17 cellular contexts compared by ENCODE assay signal in genomic region chr22:33658775-33659174, GRCh38.
A peak's percentile ranks its signal among the peaks of the same experiment; 100 is the strongest.
DNase-seq lines count a peak whose midpoint lies in the region; ATAC-seq and TF ChIP-seq lines count a peak whose summit lies in the region.
"Had no signal": no experiment of that assay in that cellular context is flagged by ENCODE, and none has a peak within 500 bp of the region (broad histone marks: within the 10 kb centered on the region; RNA-seq: fewer than 3 reads in every experiment).

No MANE protein-coding gene starts in this region.

- H2AFZ ChIP-seq in hepatocyte: no peak overlapping the region

- H3K9me3 ChIP-seq in hepatocyte (ENCODE audit: low read depth): no peaks in the 10 kb centered on the region

- H3K27me3 ChIP-seq in brain microvascular endothelial cell (replicated peaks) (no peaks in the 10 kb centered on the region), hepatocyte (no peaks in the 10 kb centered on the region), rectal smooth muscle tissue (ENCODE audit: control insufficient read depth, insufficient read depth, low read length) (no peaks in the 10 kb centered on the region)
- H3K27me3 ChIP-seq: cardiac muscle cell had no signal

- no peak overlapping the region for H3K9ac ChIP-seq in rectal smooth muscle tissue (ENCODE audit: low read length)

- H3K36me3 ChIP-seq in brain microvascular endothelial cell (replicated peaks): no peaks in the 10 kb centered on the region
- H3K36me3 ChIP-seq in hepatocyte (replicated peaks; ENCODE audit: insufficient read depth, low read depth): no peaks in the 10 kb centered on the region
- no peaks in the 10 kb centered on the region for H3K36me3 ChIP-seq in rectal smooth muscle tissue (ENCODE audit: control insufficient read depth, insufficient read depth, low read length)
- H3K36me3 ChIP-seq: cardiac muscle cell had no signal

- H3K4me1 ChIP-seq in hepatocyte (ENCODE audit: insufficient read depth) (peaks cover 10% of the 10 kb centered on the region), rectal smooth muscle tissue (ENCODE audit: control insufficient read depth, insufficient read depth, low read length) (peaks cover 6% of the 10 kb centered on the region)

- DNase-seq in AG09309 (ENCODE audit: low read depth): peak; percentile 8
- DNase-seq in brain microvascular endothelial cell: peak; percentile 2
- peak; percentile 39 for DNase-seq in hepatocyte (ENCODE audit: low spot score)
- no peak for DNase-seq in stimulated activated CD4-positive, alpha-beta T cell treated with anti-CD3 and anti-CD28 coated beads, Interleukin-15, amount 100 ng/mL, for 24 hours
- DNase-seq in GDM1 (lab: John Stamatoyannopoulos, UW): no peak
- DNase-seq: ACHN; activated CD8-positive, alpha-beta T cell treated with anti-CD3 and anti-CD28 coated beads for 36 hours; activated gamma-delta T cell treated with Interleukin-2 at 50 U/mL for 16 hours; DMS79 treated with DMSO at 0.1 percent for 48 hours; HCEC 1CT; MV-4-11; NCI-H524; T-helper 9 cell had no signal

- H3K4me3 ChIP-seq in AG09309 (ENCODE audit: control insufficient read depth, low read depth, low read length): no peak overlapping the region
- no peak overlapping the region for H3K4me3 ChIP-seq in brain microvascular endothelial cell (ENCODE audit: low read depth, low read length)
- H3K4me3 ChIP-seq in hepatocyte: no peak overlapping the region
- H3K4me3 ChIP-seq in rectal smooth muscle tissue (ENCODE audit: low read length): no peak overlapping the region
- H3K4me3 ChIP-seq: cardiac muscle cell had no signal

- H3K27ac ChIP-seq in brain microvascular endothelial cell (no peak overlapping the region), hepatocyte (peak overlapping the region; percentile 8), rectal smooth muscle tissue (ENCODE audit: low read depth, low read length) (peak overlapping the region; percentile 60)
- H3K27ac ChIP-seq: cardiac muscle cell had no signal

- no peak for ATAC-seq in GM21390 (IDR thresholded peaks at IDR 0.05; ENCODE audit: unreplicated experiment)
- no peak for ATAC-seq in SK-N-SH treated with all-trans-retinoic acid at 6 μM for 48 hours
- ATAC-seq: activated CD8-positive, alpha-beta T cell treated with anti-CD3 and anti-CD28 coated beads for 36 hours had no signal

- no peak for TF ChIP-seq CTCF in AG09309 (IDR thresholded peaks at IDR 0.05; ENCODE audit: control insufficient read depth, insufficient read depth, low read depth, low read length, missing control alignments)
- no peak for TF ChIP-seq CTCF in brain microvascular endothelial cell (IDR thresholded peaks at IDR 0.05; ENCODE audit: low read depth, low read length, missing control alignments)
- no peak for TF ChIP-seq CTCF in hepatocyte (IDR thresholded peaks at IDR 0.05; ENCODE audit: poor library complexity)

- H3K79me2 ChIP-seq in hepatocyte: peaks cover 3% of the 10 kb centered on the region

- H3K9me2 ChIP-seq in hepatocyte (replicated peaks; ENCODE audit: insufficient read depth): no peaks in the 10 kb centered on the region

- H4K20me1 ChIP-seq in hepatocyte (ENCODE audit: insufficient read depth, poor library complexity, severe bottlenecking): no peaks in the 10 kb centered on the region

- H3K4me2 ChIP-seq in hepatocyte: no peak overlapping the region

- in situ Hi-C loops in brain microvascular endothelial cell (cut with HindIII; ENCODE audit: low pct_ligation_motif_present, low sequenced_read_pairs): no loop called here

- WGBS in hepatocyte (ENCODE audit: low lambda C conversion rate, missing lambda C conversion rate): 80% methylated on average over 3 of the region's 3 CpGs

TF ChIP-seq in SK-N-SH treated with all-trans-retinoic acid at 6 μM for 48 hours, 23 proteins besides CTCF, POLR2A, EP300 and RAD21:
- TF ChIP-seq, protein P1, sequence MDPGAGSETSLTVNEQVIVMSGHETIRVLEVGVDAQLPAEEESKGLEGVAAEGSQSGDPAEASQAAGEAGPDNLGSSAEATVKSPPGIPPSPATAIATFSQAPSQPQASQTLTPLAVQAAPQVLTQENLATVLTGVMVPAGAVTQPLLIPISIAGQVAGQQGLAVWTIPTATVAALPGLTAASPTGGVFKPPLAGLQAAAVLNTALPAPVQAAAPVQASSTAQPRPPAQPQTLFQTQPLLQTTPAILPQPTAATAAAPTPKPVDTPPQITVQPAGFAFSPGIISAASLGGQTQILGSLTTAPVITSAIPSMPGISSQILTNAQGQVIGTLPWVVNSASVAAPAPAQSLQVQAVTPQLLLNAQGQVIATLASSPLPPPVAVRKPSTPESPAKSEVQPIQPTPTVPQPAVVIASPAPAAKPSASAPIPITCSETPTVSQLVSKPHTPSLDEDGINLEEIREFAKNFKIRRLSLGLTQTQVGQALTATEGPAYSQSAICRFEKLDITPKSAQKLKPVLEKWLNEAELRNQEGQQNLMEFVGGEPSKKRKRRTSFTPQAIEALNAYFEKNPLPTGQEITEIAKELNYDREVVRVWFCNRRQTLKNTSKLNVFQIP (CRISPR knock-in tag; IDR thresholded peaks at IDR 0.05; ENCODE audit: borderline replicate concordance, low read depth): no peak
- TF ChIP-seq PATZ1 (CRISPR knock-in tag; IDR thresholded peaks at IDR 0.05; ENCODE audit: borderline replicate concordance): no peak
- no peak for TF ChIP-seq ZNF8 (CRISPR knock-in tag; IDR thresholded peaks at IDR 0.05)
- no peak for TF ChIP-seq SNAI2 (CRISPR knock-in tag; IDR thresholded peaks at IDR 0.05)
- no peak for TF ChIP-seq TCF4 (CRISPR knock-in tag; IDR thresholded peaks at IDR 0.05; ENCODE audit: borderline replicate concordance)
- no peak for TF ChIP-seq OSR1 (CRISPR knock-in tag; IDR thresholded peaks at IDR 0.05)
- TF ChIP-seq ESRRG (CRISPR knock-in tag; IDR thresholded peaks at IDR 0.05): no peak
- TF ChIP-seq, protein P2, sequence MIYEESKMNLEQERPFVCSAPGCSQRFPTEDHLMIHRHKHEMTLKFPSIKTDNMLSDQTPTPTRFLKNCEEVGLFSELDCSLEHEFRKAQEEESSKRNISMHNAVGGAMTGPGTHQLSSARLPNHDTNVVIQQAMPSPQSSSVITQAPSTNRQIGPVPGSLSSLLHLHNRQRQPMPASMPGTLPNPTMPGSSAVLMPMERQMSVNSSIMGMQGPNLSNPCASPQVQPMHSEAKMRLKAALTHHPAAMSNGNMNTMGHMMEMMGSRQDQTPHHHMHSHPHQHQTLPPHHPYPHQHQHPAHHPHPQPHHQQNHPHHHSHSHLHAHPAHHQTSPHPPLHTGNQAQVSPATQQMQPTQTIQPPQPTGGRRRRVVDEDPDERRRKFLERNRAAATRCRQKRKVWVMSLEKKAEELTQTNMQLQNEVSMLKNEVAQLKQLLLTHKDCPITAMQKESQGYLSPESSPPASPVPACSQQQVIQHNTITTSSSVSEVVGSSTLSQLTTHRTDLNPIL (CRISPR knock-in tag; IDR thresholded peaks at IDR 0.05; ENCODE audit: low read depth): no peak
- TF ChIP-seq CSDC2 (CRISPR knock-in tag; IDR thresholded peaks at IDR 0.05): no peak
- no peak for TF ChIP-seq ZC3H10 (CRISPR knock-in tag; IDR thresholded peaks at IDR 0.05)
- TF ChIP-seq ZFP30 (CRISPR knock-in tag; IDR thresholded peaks at IDR 0.05): no peak
- TF ChIP-seq TOX (CRISPR knock-in tag; IDR thresholded peaks at IDR 0.05; ENCODE audit: borderline replicate concordance): no peak
- no peak for TF ChIP-seq RARB (CRISPR knock-in tag; IDR thresholded peaks at IDR 0.05)
- no peak for TF ChIP-seq ZNF70 (CRISPR knock-in tag; IDR thresholded peaks at IDR 0.05)
- TF ChIP-seq, protein P3, sequence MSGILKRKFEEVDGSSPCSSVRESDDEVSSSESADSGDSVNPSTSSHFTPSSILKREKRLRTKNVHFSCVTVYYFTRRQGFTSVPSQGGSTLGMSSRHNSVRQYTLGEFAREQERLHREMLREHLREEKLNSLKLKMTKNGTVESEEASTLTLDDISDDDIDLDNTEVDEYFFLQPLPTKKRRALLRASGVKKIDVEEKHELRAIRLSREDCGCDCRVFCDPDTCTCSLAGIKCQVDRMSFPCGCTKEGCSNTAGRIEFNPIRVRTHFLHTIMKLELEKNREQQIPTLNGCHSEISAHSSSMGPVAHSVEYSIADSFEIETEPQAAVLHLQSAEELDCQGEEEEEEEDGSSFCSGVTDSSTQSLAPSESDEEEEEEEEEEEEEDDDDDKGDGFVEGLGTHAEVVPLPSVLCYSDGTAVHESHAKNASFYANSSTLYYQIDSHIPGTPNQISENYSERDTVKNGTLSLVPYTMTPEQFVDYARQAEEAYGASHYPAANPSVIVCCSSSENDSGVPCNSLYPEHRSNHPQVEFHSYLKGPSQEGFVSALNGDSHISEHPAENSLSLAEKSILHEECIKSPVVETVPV (CRISPR knock-in tag; IDR thresholded peaks at IDR 0.05): no peak
- TF ChIP-seq ZNF565 (CRISPR knock-in tag; conservative IDR thresholded peaks at IDR 0.05; ENCODE audit: low read depth): no peak
- no peak for TF ChIP-seq ISL1 (CRISPR knock-in tag; IDR thresholded peaks at IDR 0.05)
- no peak for TF ChIP-seq PPARA (CRISPR knock-in tag; IDR thresholded peaks at IDR 0.05; ENCODE audit: borderline replicate concordance)
- no peak for TF ChIP-seq GLIS3 (CRISPR knock-in tag; IDR thresholded peaks at IDR 0.05)
- TF ChIP-seq ARNTL (CRISPR knock-in tag; IDR thresholded peaks at IDR 0.05; ENCODE audit: borderline replicate concordance, low read depth): no peak

Comparison
In these comparisons a context has a peak if more than half of its experiments do, and no peak if none do; other contexts are left out.
1. DNase-seq: peak in AG09309 (single experiment), brain microvascular endothelial cell (single experiment) and hepatocyte (single experiment); none in stimulated activated CD4-positive, alpha-beta T cell treated with anti-CD3 and anti-CD28 coated beads, Interleukin-15, amount 100 ng/mL, for 24 hours (single experiment) and GDM1 (single experiment).